1 cellular context compared by ENCODE assay signal in genomic region chr12:104456417-104456949, GRCh38.
A peak's percentile ranks its signal among the peaks of the same experiment; 100 is the strongest.
TF ChIP-seq lines count a peak whose summit lies in the region.

TSS of gene CHST11 (plus strand) at chr12:104456948.

TF ChIP-seq in HEK293, 187 proteins besides CTCF, POLR2A, EP300 and RAD21 (continued from another document and continues in another):
- TF ChIP-seq ZNF571 (tag by site-specific recombination; IDR thresholded peaks at IDR 0.05) (no peak), ZNF184 (tag by site-specific recombination; IDR thresholded peaks at IDR 0.05) (no peak), ZFP69B (tag by site-specific recombination; IDR thresholded peaks at IDR 0.05) (peak; percentile 73), ZNF843 (tag by site-specific recombination; IDR thresholded peaks at IDR 0.05) (peak; percentile 36; the same call in 1 of the 2 replicates), ZEB2 (tag by site-specific recombination; IDR thresholded peaks at IDR 0.05) (peak; percentile 89), ZNF112 (tag by site-specific recombination; IDR thresholded peaks at IDR 0.05) (no peak), ZNF223 (tag by site-specific recombination; IDR thresholded peaks at IDR 0.05) (no peak), ZNF169 (tag by site-specific recombination; IDR thresholded peaks at IDR 0.05) (no peak), KLF9 (tag by site-specific recombination; IDR thresholded peaks at IDR 0.05; ENCODE audit: low read depth) (peak; percentile 58; the same call in 1 of the 2 replicates), ZNF626 (tag by site-specific recombination; IDR thresholded peaks at IDR 0.05) (no peak), ZNF488 (tag by site-specific recombination; IDR thresholded peaks at IDR 0.05) (no peak), ZBTB17 (tag by site-specific recombination; IDR thresholded peaks at IDR 0.05) (no peak), ZBTB26 (tag by site-specific recombination; optimal IDR thresholded peaks at IDR 0.05) (peak; percentile 88), ZNF513 (tag by site-specific recombination; IDR thresholded peaks at IDR 0.05) (no peak), ZNF501 (tag by site-specific recombination; IDR thresholded peaks at IDR 0.05) (peak; percentile 67; the same call in 1 of the 2 replicates), REPIN1 (tag by site-specific recombination; IDR thresholded peaks at IDR 0.05; ENCODE audit: low read depth) (no peak), PRDM4 (tag by site-specific recombination; IDR thresholded peaks at IDR 0.05) (no peak), ZBTB8A (tag by site-specific recombination; IDR thresholded peaks at IDR 0.05) (peak; percentile 84), PRDM10 (tag by site-specific recombination; IDR thresholded peaks at IDR 0.05) (peak; percentile 99), ZNF155 (tag by site-specific recombination; IDR thresholded peaks at IDR 0.05) (no peak), ZNF600 (tag by site-specific recombination; IDR thresholded peaks at IDR 0.05) (no peak; the same call in 1 of the 2 replicates), ZNF175 (tag by site-specific recombination; IDR thresholded peaks at IDR 0.05) (no peak), ZBTB48 (tag by site-specific recombination; IDR thresholded peaks at IDR 0.05) (peak; percentile 80), GLI2 (tag by site-specific recombination; IDR thresholded peaks at IDR 0.05; ENCODE audit: borderline replicate concordance, low read depth) (no peak), ZNF580 (tag by site-specific recombination; IDR thresholded peaks at IDR 0.05) (no peak; the same call in 1 of the 2 replicates), INSM2 (tag by site-specific recombination; IDR thresholded peaks at IDR 0.05) (no peak), ZNF776 (tag by site-specific recombination; IDR thresholded peaks at IDR 0.05; ENCODE audit: borderline replicate concordance) (no peak), ZNF791 (tag by site-specific recombination; IDR thresholded peaks at IDR 0.05) (no peak), SP2 (tag by site-specific recombination; IDR thresholded peaks at IDR 0.05) (peak; percentile 70), ZNF292 (tag by site-specific recombination; IDR thresholded peaks at IDR 0.05; ENCODE audit: borderline replicate concordance, low read depth) (no peak), ZNF558 (tag by site-specific recombination; IDR thresholded peaks at IDR 0.05) (no peak), ZNF514 (tag by site-specific recombination; IDR thresholded peaks at IDR 0.05) (no peak), ZNF341 (tag by site-specific recombination; IDR thresholded peaks at IDR 0.05; ENCODE audit: low read depth) (peak; percentile 66), AEBP2 (tag by site-specific recombination; IDR thresholded peaks at IDR 0.05; ENCODE audit: borderline replicate concordance) (no peak), ZXDB (tag by site-specific recombination; IDR thresholded peaks at IDR 0.05) (peak; percentile 67), HOXD13 (CRISPR knock-in tag; IDR thresholded peaks at IDR 0.05; ENCODE audit: borderline replicate concordance) (no peak), ZNF132 (tag by site-specific recombination; IDR thresholded peaks at IDR 0.05; ENCODE audit: borderline replicate concordance) (no peak), ZNF548 (tag by site-specific recombination; IDR thresholded peaks at IDR 0.05) (no peak), ZNF639 (tag by site-specific recombination; IDR thresholded peaks at IDR 0.05) (peak; percentile 31; the same call in 1 of the 2 replicates), ZNF133 (tag by site-specific recombination; IDR thresholded peaks at IDR 0.05) (no peak), ZNF416 (tag by site-specific recombination; IDR thresholded peaks at IDR 0.05) (no peak), ZBTB7A (tag by site-specific recombination; IDR thresholded peaks at IDR 0.05; ENCODE audit: low read depth) (peak; percentile 51; the same call in 1 of the 2 replicates), ZFP41 (tag by site-specific recombination; IDR thresholded peaks at IDR 0.05; ENCODE audit: borderline replicate concordance) (no peak), KLF7 (tag by site-specific recombination; IDR thresholded peaks at IDR 0.05; ENCODE audit: borderline replicate concordance) (no peak), ZNF324 (tag by site-specific recombination; IDR thresholded peaks at IDR 0.05) (peak; percentile 78), ZSCAN5A (tag by site-specific recombination; IDR thresholded peaks at IDR 0.05) (no peak), ZNF701 (tag by site-specific recombination; IDR thresholded peaks at IDR 0.05) (no peak), GLIS2 (tag by site-specific recombination; IDR thresholded peaks at IDR 0.05) (0 out of 2 replicates have a peak, but pooled peaks have one; percentile 49), ZNF561 (tag by site-specific recombination; IDR thresholded peaks at IDR 0.05; ENCODE audit: borderline replicate concordance) (peak; percentile 98), ZNF555 (tag by site-specific recombination; conservative IDR thresholded peaks at IDR 0.05) (no peak), KLF1 (tag by site-specific recombination; IDR thresholded peaks at IDR 0.05) (peak; percentile 44; the same call in 1 of the 2 replicates)
